Comparison of ENCODE assay signal across 28 cellular contexts in the genomic region with DNA sequence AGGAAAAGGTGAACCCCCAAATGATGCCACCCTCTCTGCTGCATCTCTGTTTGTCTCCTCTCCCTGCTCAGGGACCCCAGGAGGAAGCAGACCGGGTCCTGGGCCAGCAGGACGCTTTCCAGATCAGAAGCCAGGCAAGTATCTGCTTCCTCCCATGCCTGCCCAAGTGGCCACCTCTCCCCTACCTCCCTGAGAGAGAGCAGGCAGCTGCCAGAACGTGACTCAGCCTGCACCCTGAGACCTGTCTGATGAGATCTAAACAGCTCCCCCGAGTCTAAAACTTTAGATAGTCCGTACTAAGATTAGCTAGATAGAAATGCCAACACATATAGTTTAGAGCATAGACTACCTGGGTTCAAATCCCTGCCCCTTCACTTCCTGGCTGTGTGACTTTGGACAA. TPM values are rescaled to one million over a fixed set of nuclear protein-coding genes. Genes with fewer than 3 reads are reported as not detected.
"Had no signal": no experiment of that assay in that cellular context is flagged by ENCODE, and none has a peak within 500 bp of the region (broad histone marks: within the 10 kb centered on the region; RNA-seq: fewer than 3 reads in every experiment).

No MANE protein-coding gene starts in this region.

- H3K36me3 ChIP-seq: adrenal gland, esophagus muscularis mucosa, gastroesophageal sphincter, heart right ventricle had no signal

- H3K27ac ChIP-seq: adrenal gland, body of pancreas, esophagus muscularis mucosa, gastroesophageal sphincter, heart right ventricle, hepatocyte had no signal

- H3K4me1 ChIP-seq: adrenal gland, body of pancreas, esophagus muscularis mucosa, gastroesophageal sphincter had no signal

- DNase-seq: activated CD4-positive, alpha-beta memory T cell treated with anti-CD3 and anti-CD28 coated beads for 36 hours; activated CD4-positive, alpha-beta T cell treated with anti-CD3 and anti-CD28 coated beads for 36 hours; activated CD4-positive, alpha-beta T cell treated with anti-CD3 and anti-CD28 coated beads, Interleukin-2, amount 10 ng/mL, durations not matched to agents 24 days and 14 days; activated CD4-positive, CD25-positive, alpha-beta regulatory T cell; activated CD4-positive, CD25-positive, alpha-beta regulatory T cell treated with anti-CD3 and anti-CD28 coated beads, Interleukin-2, amount 50 U/mL, for 72 hours; activated CD8-positive, alpha-beta memory T cell treated with anti-CD3 and anti-CD28 coated beads, Interleukin-2, amount 10 ng/mL, durations not matched to agents 7 days and 5 days; activated CD8-positive, alpha-beta memory T cell treated with anti-CD3 and anti-CD28 coated beads, Interleukin-2, amount 50 U/mL, for 4 hours; activated CD8-positive, alpha-beta T cell treated with anti-CD3 and anti-CD28 coated beads, Interleukin-2, amount 10 ng/mL, durations not matched to agents 7 days and 5 days; activated effector memory CD4-positive, alpha-beta T cell treated with anti-CD3 and anti-CD28 coated beads, Interleukin-2, amount 50 U/mL, for 16 hours; activated naive CD4-positive, alpha-beta T cell treated with anti-CD3 and anti-CD28 coated beads for 36 hours; activated naive CD8-positive, alpha-beta T cell treated with anti-CD3 and anti-CD28 coated beads for 36 hours; activated naive CD8-positive, alpha-beta T cell treated with anti-CD3 and anti-CD28 coated beads, Interleukin-2, amount 50 U/mL, for 24 hours; activated T-cell treated with anti-CD3 and anti-CD28 coated beads, Interleukin-2, amount 50 U/mL, for 1 hour; activated T-cell treated with anti-CD3 and anti-CD28 coated beads, Interleukin-2, amount 50 U/mL, for 48 hours; adrenal gland; amygdala; aorta; body of pancreas; cortex of kidney; effector CD8-positive, alpha-beta T cell; foreskin melanocyte; heart right ventricle; T-helper 17 cell; T1000 had no signal

- ATAC-seq: activated CD4-positive, alpha-beta T cell treated with anti-CD3 and anti-CD28 coated beads for 36 hours; activated CD8-positive, alpha-beta memory T cell treated with anti-CD3 and anti-CD28 coated beads, Interleukin-2, amount 10 ng/mL, durations not matched to agents 7 days and 5 days; activated CD8-positive, alpha-beta T cell treated with anti-CD3 and anti-CD28 coated beads, Interleukin-2, amount 10 ng/mL, durations not matched to agents 7 days and 5 days; activated naive CD8-positive, alpha-beta T cell treated with anti-CD3 and anti-CD28 coated beads, Interleukin-2, amount 50 U/mL, for 24 hours; body of pancreas; gastroesophageal sphincter; heart right ventricle; T-helper 17 cell had no signal

- H3K27me3 ChIP-seq: adrenal gland, body of pancreas had no signal

- H3K9me3 ChIP-seq: adrenal gland, body of pancreas, esophagus muscularis mucosa, gastroesophageal sphincter, heart right ventricle had no signal

- H3K4me3 ChIP-seq: adrenal gland, body of pancreas, esophagus muscularis mucosa, gastroesophageal sphincter, heart right ventricle, hepatocyte had no signal

RNA-seq across cellular contexts. Expression of a gene that starts 31.2 kb away (rescaled TPM):
- total RNA-seq: chondrocyte had no signal
